11 cellular contexts compared by ENCODE assay signal in the genomic region with DNA sequence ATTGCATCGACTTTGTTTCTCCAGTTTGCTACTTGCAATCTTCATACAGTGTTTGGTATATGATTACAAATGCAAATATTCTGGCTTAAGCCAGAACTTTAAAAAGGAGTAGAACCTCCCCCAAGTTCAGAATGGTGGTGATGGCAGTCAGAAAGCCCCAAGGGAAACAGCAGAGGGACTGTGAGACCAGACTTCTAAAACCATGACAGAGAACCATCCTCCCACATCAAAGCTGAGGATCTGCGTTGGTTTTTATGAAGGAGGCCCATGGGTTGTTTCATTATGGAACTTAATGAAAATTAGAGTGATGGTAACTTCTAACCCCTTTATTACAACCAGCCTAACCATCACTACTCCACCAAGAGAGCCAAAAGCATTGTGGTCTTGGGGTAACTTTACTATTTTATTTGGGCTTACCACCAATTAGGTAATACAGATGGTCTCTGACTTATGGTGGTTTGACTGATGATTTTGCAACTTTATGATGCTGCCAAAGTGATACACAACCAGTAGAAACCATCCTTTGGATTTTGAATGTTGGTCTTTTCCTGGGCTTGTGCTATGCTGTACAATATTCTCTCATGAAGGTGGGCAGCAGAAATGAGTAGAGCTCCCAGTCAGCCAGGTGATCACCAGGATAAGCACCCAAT. TPM values are rescaled to one million over a fixed set of nuclear protein-coding genes. Genes with fewer than 3 reads are reported as not detected.
DNase-seq lines count a peak whose midpoint lies in the region; ATAC-seq and TF ChIP-seq lines count a peak whose summit lies in the region.
"Had no signal": no experiment of that assay in that cellular context is flagged by ENCODE, and none has a peak within 500 bp of the region (broad histone marks: within the 10 kb centered on the region; RNA-seq: fewer than 3 reads in every experiment).

No MANE protein-coding gene starts in this region.

- no peaks in the 10 kb centered on the region for H3K79me2 ChIP-seq in Karpas-422 (ENCODE audit: low read length)
- H3K79me2 ChIP-seq in hepatocyte, result no peaks in the 10 kb centered on the region

- no peak overlapping the region for H2AFZ ChIP-seq in Karpas-422 (ENCODE audit: low read length)
- H2AFZ ChIP-seq in hepatocyte, result no peak overlapping the region

- peak overlapping the region; percentile 8 for H3K4me2 ChIP-seq in Karpas-422 (ENCODE audit: low read depth, low read length, poor library complexity, severe bottlenecking)
- no peak overlapping the region for H3K4me2 ChIP-seq in hepatocyte

- H3K9me3 ChIP-seq in Karpas-422 (ENCODE audit: low read length) (peaks cover 10% of the 10 kb centered on the region), hepatocyte (ENCODE audit: low read depth) (no peaks in the 10 kb centered on the region)

- H3K4me1 ChIP-seq in Karpas-422 (ENCODE audit: low read length), result peaks cover 12% of the 10 kb centered on the region
- no peaks in the 10 kb centered on the region for H3K4me1 ChIP-seq in hepatocyte (ENCODE audit: insufficient read depth)
- H3K4me1 ChIP-seq: sigmoid colon had no signal

- ATAC-seq in GM19455 (IDR thresholded peaks at IDR 0.05; ENCODE audit: unreplicated experiment) (peak; percentile 65), HG02938 (IDR thresholded peaks at IDR 0.05; ENCODE audit: unreplicated experiment) (peak; percentile 93)
- ATAC-seq: Right ventricle myocardium inferior had no signal

- H3K36me3 ChIP-seq in Karpas-422 (ENCODE audit: insufficient read depth, low read length) (no peaks in the 10 kb centered on the region; the same call in 1 of the 2 replicates), hepatocyte (replicated peaks; ENCODE audit: insufficient read depth, low read depth) (no peaks in the 10 kb centered on the region)
- H3K36me3 ChIP-seq: sigmoid colon had no signal

- WGBS in hepatocyte (ENCODE audit: low lambda C conversion rate, missing lambda C conversion rate), result 76% methylated on average over 2 of the region's 2 CpGs

- H4K20me1 ChIP-seq in Karpas-422 (ENCODE audit: insufficient read depth, low read depth, low read length) (no peaks in the 10 kb centered on the region), hepatocyte (ENCODE audit: insufficient read depth, poor library complexity, severe bottlenecking) (no peaks in the 10 kb centered on the region)

- H3K27me3 ChIP-seq in Karpas-422 (ENCODE audit: low read length) (no peaks in the 10 kb centered on the region; the same call in 1 of the 2 replicates), hepatocyte (no peaks in the 10 kb centered on the region)

- H3K9ac ChIP-seq in Karpas-422 (ENCODE audit: low read length), result no peak overlapping the region

- H3K27ac ChIP-seq in Karpas-422 (ENCODE audit: low read length) (no peak overlapping the region), hepatocyte (no peak overlapping the region)
- H3K27ac ChIP-seq: sigmoid colon had no signal

- DNase-seq in GM13976 (ENCODE audit: low spot score), result peak; percentile 72
- DNase-seq in Karpas-422, result peak; percentile 56
- DNase-seq in HT-29 (ENCODE audit: low spot score), result no peak
- no peak for DNase-seq in effector CD8-positive, alpha-beta T cell (lab: John Stamatoyannopoulos, UW)
- DNase-seq in hepatocyte (ENCODE audit: low spot score), result no peak
- no peak for DNase-seq in NCI-H1092 treated with DMSO at 0.1 percent for 48 hours (lab: John Stamatoyannopoulos, UW)
- DNase-seq: NCI-H2029, sigmoid colon had no signal

- TF ChIP-seq CTCF in GM13976 (IDR thresholded peaks at IDR 0.05; ENCODE audit: borderline replicate concordance, control extremely low read depth, extremely low read depth, insufficient read depth, missing control alignments) (no peak), hepatocyte (IDR thresholded peaks at IDR 0.05; ENCODE audit: poor library complexity) (no peak)

- no peaks in the 10 kb centered on the region for H3K9me2 ChIP-seq in Karpas-422 (replicated peaks; ENCODE audit: insufficient read depth, low read length)
- no peaks in the 10 kb centered on the region for H3K9me2 ChIP-seq in hepatocyte (replicated peaks; ENCODE audit: insufficient read depth)

- no peak overlapping the region for H3K4me3 ChIP-seq in Karpas-422 (ENCODE audit: low read length)
- no peak overlapping the region for H3K4me3 ChIP-seq in hepatocyte
- H3K4me3 ChIP-seq: sigmoid colon had no signal

- in situ Hi-C loops in GM13976 (cut with MboI; ENCODE audit: low sequenced_read_pairs, unreplicated experiment), result no loop called here

RNA-seq across cellular contexts. Expression of gene MRS2, which starts 10.9 kb away (rescaled TPM):
- total RNA-seq in Karpas-422 (2014; rRNA removed; shearing (Covaris generic); ENCODE audit: low replicate concordance), result 25.2 and 37.3 TPM in 2 replicates
- total RNA-seq in HT-29 (2014; rRNA removed; shearing (Covaris generic)), result 14.0 and 15.3 TPM in 2 replicates
- total RNA-seq in hepatocyte, result 33.7 and 34.1 TPM in 2 replicates
- polyA plus RNA-seq in hepatocyte, result 21.9 and 29.0 TPM in 2 replicates

RNA-seq across cellular contexts. Expression of gene DCDC2, which starts 34.0 kb away (rescaled TPM):
- total RNA-seq in Karpas-422 (2014; rRNA removed; shearing (Covaris generic); ENCODE audit: low replicate concordance), result 0.11 and 0.26 TPM in 2 replicates
- total RNA-seq in HT-29 (2014; rRNA removed; shearing (Covaris generic)), result 0.08 TPM in 1 of 2 replicates, not detected in the other
- total RNA-seq in hepatocyte, result 4.7 and 5.0 TPM in 2 replicates
- 2.7 and 3.8 TPM in 2 replicates for polyA plus RNA-seq in hepatocyte
- total RNA-seq: Right ventricle myocardium inferior had no signal

Comparison
In these comparisons a context has a peak if more than half of its experiments do, and no peak if none do; other contexts are left out.
1. DNase-seq: peak in GM13976 (single experiment) and Karpas-422 (single experiment); none in HT-29 (single experiment), effector CD8-positive, alpha-beta T cell (single experiment), hepatocyte (single experiment) and NCI-H1092 treated with DMSO at 0.1 percent for 48 hours (single experiment).